9 cellular contexts compared by ENCODE assay signal in genomic region chr19:17419154-17419490, GRCh38. TPM values are rescaled to one million over a fixed set of nuclear protein-coding genes. Genes with fewer than 3 reads are reported as not detected.
DNase-seq lines count a peak whose midpoint lies in the region; ATAC-seq and TF ChIP-seq lines count a peak whose summit lies in the region.
"Had no signal": no experiment of that assay in that cellular context is flagged by ENCODE, and none has a peak within 500 bp of the region (broad histone marks: within the 10 kb centered on the region; RNA-seq: fewer than 3 reads in every experiment).

No MANE protein-coding gene starts in this region.

- no peak overlapping the region for H2BK15ac ChIP-seq in mesendoderm (replicated peaks; ENCODE audit: low read depth)

- H3K56ac ChIP-seq in mesendoderm (ENCODE audit: low read length) = peak overlapping the region; percentile 63

- no peaks in the 10 kb centered on the region for H3K27me3 ChIP-seq in HL-60 (ENCODE audit: insufficient read depth, poor library complexity, severe bottlenecking)
- no peaks in the 10 kb centered on the region for H3K27me3 ChIP-seq in body of pancreas
- H3K27me3 ChIP-seq in mesendoderm (ENCODE audit: insufficient read depth, low read length, poor library complexity) = no peaks in the 10 kb centered on the region

- 31 to 32% methylated on average over 6 of the region's 6 CpGs for WGBS in body of pancreas, 2 donors
- no CpG with 5 or more reads among the region's 6 CpGs for WGBS in mesendoderm (ENCODE audit: extremely low coverage, insufficient coverage, low lambda C conversion rate)

- H3K4me2 ChIP-seq in mesendoderm (ENCODE audit: low read length) = peak overlapping the region; percentile 44

- no peak for TF ChIP-seq CTCF in 22Rv1 (IDR thresholded peaks at IDR 0.05)
- no peak for TF ChIP-seq CTCF in HL-60 (IDR thresholded peaks at IDR 0.05; ENCODE audit: insufficient read depth, low read length)
- no peak for TF ChIP-seq CTCF in body of pancreas (IDR thresholded peaks at IDR 0.05)

- intact Hi-C loops in body of pancreas (cut with DNase I) = no loop called here

- H3K4me3 ChIP-seq in HL-60 (replicated peaks; ENCODE audit: insufficient read depth, low read length) (peak overlapping the region; percentile 51), body of pancreas (peak overlapping the region in 1 of 2 donors; percentile 4), mesendoderm (ENCODE audit: low read length) (peak overlapping the region; percentile 21)

- ATAC-seq in body of pancreas (no peak), HG03460 (IDR thresholded peaks at IDR 0.05; ENCODE audit: unreplicated experiment) (no peak)

- peak overlapping the region; percentile 61 for H3K9ac ChIP-seq in mesendoderm (ENCODE audit: low read length)

- H3K79me1 ChIP-seq in mesendoderm (ENCODE audit: low read length) = no peaks in the 10 kb centered on the region

- peaks cover 14% of the 10 kb centered on the region for H3K4me1 ChIP-seq in body of pancreas
- H3K4me1 ChIP-seq in mesendoderm (ENCODE audit: control insufficient read depth, low read depth, low read length) = peaks cover 3% of the 10 kb centered on the region

- H2BK120ac ChIP-seq in mesendoderm (ENCODE audit: low read depth, low read length) = no peak overlapping the region

- no peak overlapping the region for H4K5ac ChIP-seq in mesendoderm (ENCODE audit: low read length)

- TF ChIP-seq POLR2A in body of pancreas (IDR thresholded peaks at IDR 0.05) = no peak

- no peak for DNase-seq in HL-60 (ENCODE audit: low read depth in 1 of 2, low spot score in 1 of 2)
- no peak for DNase-seq in body of pancreas
- no peak for DNase-seq in mesendoderm
- no peak for DNase-seq in GDM1 (lab: John Stamatoyannopoulos, UW)
- DNase-seq in dedifferentiated amniotic fluid mesenchymal stem cell (ENCODE audit: extremely low spot score) = no peak
- DNase-seq in Kasumi-1 (lab: John Stamatoyannopoulos, UW) = no peak

- no peaks in the 10 kb centered on the region for H3K79me2 ChIP-seq in mesendoderm (ENCODE audit: control insufficient read depth, insufficient read depth, low read length)

- peak overlapping the region; percentile 83 for H3K27ac ChIP-seq in 22Rv1
- peak overlapping the region; percentile 64 for H3K27ac ChIP-seq in HL-60 (replicated peaks)
- peak overlapping the region; percentile 45 to 79 (median 64) for H3K27ac ChIP-seq in body of pancreas
- peak overlapping the region; percentile 28 for H3K27ac ChIP-seq in mesendoderm (ENCODE audit: low read depth, low read length)

- H3K9me3 ChIP-seq in body of pancreas = no peaks in the 10 kb centered on the region

- H2AK5ac ChIP-seq in mesendoderm (ENCODE audit: low read length) = no peak overlapping the region

- no peaks in the 10 kb centered on the region for H3K36me3 ChIP-seq in body of pancreas (replicated peaks in 1 of 2; ENCODE audit: insufficient read depth in 1 of 2, low read depth in 2 of 2)
- no peaks in the 10 kb centered on the region for H3K36me3 ChIP-seq in mesendoderm (ENCODE audit: control insufficient read depth, insufficient read depth, low read length)

- H3K18ac ChIP-seq in mesendoderm (ENCODE audit: low read length) = peak overlapping the region; percentile 11

- peak overlapping the region; percentile 48 for H3K4ac ChIP-seq in mesendoderm (ENCODE audit: low read depth, low read length)

- H3K23ac ChIP-seq in mesendoderm (ENCODE audit: low read length) = no peak overlapping the region

- no peak overlapping the region for H2BK5ac ChIP-seq in mesendoderm (ENCODE audit: low read length)

- H4K8ac ChIP-seq in mesendoderm (ENCODE audit: low read depth, low read length) = no peak overlapping the region

RNA-seq across cellular contexts. Expression of gene MVB12A, which starts 0.7 kb away (rescaled TPM):
- total RNA-seq in body of pancreas = 10 to 100 TPM; 33.3 to 34.8 TPM
- polyA plus RNA-seq in mesendoderm (2013, experiment 1 of 2) = 24.2 TPM
- polyA plus RNA-seq in mesendoderm (2013, experiment 2 of 2) = 22.3 TPM

RNA-seq across cellular contexts. Expression of gene BST2, which starts 13.7 kb away (rescaled TPM):
- 10 to 100 TPM; 34.3 to 43.6 TPM for total RNA-seq in body of pancreas
- 4.3 TPM for polyA plus RNA-seq in mesendoderm (2013, experiment 1 of 2)
- 4.1 TPM for polyA plus RNA-seq in mesendoderm (2013, experiment 2 of 2)

RNA-seq across cellular contexts. Expression of gene CCDC194, which starts 25.1 kb away (rescaled TPM):
- total RNA-seq in body of pancreas = not detected
- not detected for polyA plus RNA-seq in mesendoderm (2013, experiment 1 of 2)
- not detected for polyA plus RNA-seq in mesendoderm (2013, experiment 2 of 2)

RNA-seq across cellular contexts. Expression of gene TMEM221, which starts 29.3 kb away (rescaled TPM):
- total RNA-seq in body of pancreas = under 1 TPM in 1 of 2 donors, not detected in 1; 0.52 TPM
- 0.22 TPM for polyA plus RNA-seq in mesendoderm (2013, experiment 1 of 2)
- 0.25 TPM for polyA plus RNA-seq in mesendoderm (2013, experiment 2 of 2)
- total RNA-seq: activated CD8-positive, alpha-beta memory T cell treated with anti-CD3 and anti-CD28 coated beads for 36 hours had no signal

RNA-seq across cellular contexts. Expression of gene NXNL1, which starts 41.6 kb away (rescaled TPM):
- total RNA-seq in body of pancreas = not detected
- not detected for polyA plus RNA-seq in mesendoderm (2013, experiment 1 of 2)
- polyA plus RNA-seq in mesendoderm (2013, experiment 2 of 2) = not detected
- total RNA-seq: activated CD8-positive, alpha-beta memory T cell treated with anti-CD3 and anti-CD28 coated beads for 36 hours had no signal

Comparison
In these comparisons a context has a peak if more than half of its experiments do, and no peak if none do; other contexts are left out.
1. H3K27ac ChIP-seq: peak in every context shown above with its lines; median percentile 83 in 22Rv1; 64 in HL-60; 64 in body of pancreas; 28 in mesendoderm.